ENCODE assay signal across 8 cellular contexts in the genomic region with DNA sequence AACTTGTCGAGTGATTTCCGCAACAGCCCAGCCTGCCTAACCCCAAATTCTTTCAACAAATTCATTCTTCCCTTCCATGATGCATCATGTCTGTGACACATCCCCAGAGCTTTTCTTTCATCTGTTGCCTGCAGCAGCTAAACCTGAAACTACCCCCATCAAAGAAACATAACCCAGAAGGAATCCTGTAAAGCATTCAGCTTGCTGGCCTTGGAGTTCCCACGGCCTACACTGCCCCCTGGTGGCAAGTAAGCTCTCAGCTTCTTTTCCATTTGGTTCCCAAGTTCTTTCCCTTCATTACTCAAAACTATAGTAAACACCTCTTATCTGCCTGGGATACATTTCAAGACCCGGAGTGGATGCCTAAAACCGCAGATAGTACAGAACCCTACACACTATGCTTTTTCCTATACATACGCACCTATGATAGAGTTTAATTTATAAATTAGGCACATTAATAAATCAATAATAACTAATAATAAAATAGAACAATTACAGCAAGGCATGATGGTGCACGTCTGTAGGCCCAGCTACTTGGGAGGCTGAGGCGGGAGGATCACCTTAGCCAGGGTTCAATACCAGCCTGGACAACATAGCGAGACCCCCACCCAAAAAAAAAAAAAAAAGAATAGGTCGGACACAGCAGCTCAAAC. TPM values are rescaled to one million over a fixed set of nuclear protein-coding genes. Genes with fewer than 3 reads are reported as not detected.
DNase-seq lines count a peak whose midpoint lies in the region; ATAC-seq lines count a peak whose summit lies in the region.

No MANE protein-coding gene starts in this region.

- H3K27me3 Mint-ChIP-seq in activated CD4-positive, alpha-beta memory T cell treated with anti-CD3 and anti-CD28 coated beads for 36 hours: no peaks in the 10 kb centered on the region

- H3K4me3 Mint-ChIP-seq in activated CD4-positive, alpha-beta memory T cell treated with anti-CD3 and anti-CD28 coated beads for 36 hours: no peak overlapping the region

- CTCF ChIA-PET in activated CD4-positive, alpha-beta memory T cell treated with anti-CD3 and anti-CD28 coated beads for 36 hours (lab: Charles Lee): interaction anchor here (0.5 to 11.4 kb wide), 30 partner anchors 9 to 1135 kb away, joined by 3 to 320 read pairs (median 6); a partner anchor contains a TSS

- peak in 11 of 14 donors; percentile 9 to 78 (median 40) for DNase-seq in C1 segment of cervical spinal cord (lab: John Stamatoyannopoulos, UW)
- peak; percentile 92 for DNase-seq in HPDE6-E6E7 (ENCODE audit: extremely low spot score)
- DNase-seq in NCI-H82 (lab: John Stamatoyannopoulos, UW): peak; percentile 85
- peak; percentile 86 for DNase-seq in activated CD4-positive, alpha-beta memory T cell treated with anti-CD3 and anti-CD28 coated beads for 36 hours
- DNase-seq in effector CD4-positive, alpha-beta T cell: peak; percentile 79
- DNase-seq in medulla oblongata (ENCODE audit: extremely low spot score): peak; percentile 90
- DNase-seq in stimulated activated CD8-positive, alpha-beta memory T cell treated with anti-CD3 and anti-CD28 coated beads, Interleukin-15, amount 100 ng/mL, for 1 hour (ENCODE audit: low read depth): peak; percentile 71

- POLR2A ChIA-PET in activated CD4-positive, alpha-beta memory T cell treated with anti-CD3 and anti-CD28 coated beads for 36 hours (lab: Charles Lee): interaction anchor here (1.0 to 1.6 kb wide), 6 partner anchors 9 to 72 kb away, joined by 3 to 12 read pairs (median 5); a partner anchor contains a TSS

- peak overlapping the region; percentile 64 for H3K27ac Mint-ChIP-seq in activated CD4-positive, alpha-beta memory T cell treated with anti-CD3 and anti-CD28 coated beads for 36 hours

- peaks cover 14% of the 10 kb centered on the region for H3K36me3 Mint-ChIP-seq in activated CD4-positive, alpha-beta memory T cell treated with anti-CD3 and anti-CD28 coated beads for 36 hours

- intact Hi-C loops in activated CD4-positive, alpha-beta memory T cell treated with anti-CD3 and anti-CD28 coated beads for 36 hours (cut with micrococcal nuclease): loop anchor here (1.0 to 2.0 kb wide), 3 partner anchors 56 to 81 kb away; no protein-coding TSS in a partner anchor

- H3K9me3 Mint-ChIP-seq in activated CD4-positive, alpha-beta memory T cell treated with anti-CD3 and anti-CD28 coated beads for 36 hours: no peaks in the 10 kb centered on the region

- peaks cover 20% of the 10 kb centered on the region for H3K4me1 Mint-ChIP-seq in activated CD4-positive, alpha-beta memory T cell treated with anti-CD3 and anti-CD28 coated beads for 36 hours (ENCODE audit: low read depth)

- ATAC-seq in HG03520 (IDR thresholded peaks at IDR 0.05; ENCODE audit: unreplicated experiment): no peak

RNA-seq across cellular contexts. Expression of a gene that starts 7.4 kb away (rescaled TPM):
- total RNA-seq in activated CD4-positive, alpha-beta memory T cell treated with anti-CD3 and anti-CD28 coated beads for 36 hours: 100 to 1,000 TPM; 104 to 112 TPM

RNA-seq across cellular contexts. Expression of a gene that starts 13.4 kb away (rescaled TPM):
- total RNA-seq in activated CD4-positive, alpha-beta memory T cell treated with anti-CD3 and anti-CD28 coated beads for 36 hours: 1 to 10 TPM; 3.1 to 3.7 TPM

RNA-seq across cellular contexts. Expression of a gene that starts 15.0 kb away (rescaled TPM):
- total RNA-seq in activated CD4-positive, alpha-beta memory T cell treated with anti-CD3 and anti-CD28 coated beads for 36 hours: 10 to 100 TPM; 13.5 to 15.2 TPM

RNA-seq across cellular contexts. Expression of a gene that starts 54.2 kb away (rescaled TPM):
- total RNA-seq in activated CD4-positive, alpha-beta memory T cell treated with anti-CD3 and anti-CD28 coated beads for 36 hours: 1 to 10 TPM; 2.3 TPM

RNA-seq across cellular contexts. Expression of a gene that starts 55.8 kb away (rescaled TPM):
- 10 to 100 TPM; 42.5 to 43.0 TPM for total RNA-seq in activated CD4-positive, alpha-beta memory T cell treated with anti-CD3 and anti-CD28 coated beads for 36 hours

Comparison
In these comparisons a context has a peak if more than half of its experiments do, and no peak if none do; other contexts are left out.
1. DNase-seq: peak in every context shown above with its lines; median percentile 92 in HPDE6-E6E7; 90 in medulla oblongata; 86 in activated CD4-positive, alpha-beta memory T cell treated with anti-CD3 and anti-CD28 coated beads for 36 hours; 85 in NCI-H82; 79 in effector CD4-positive, alpha-beta T cell; 71 in stimulated activated CD8-positive, alpha-beta memory T cell treated with anti-CD3 and anti-CD28 coated beads, Interleukin-15, amount 100 ng/mL, for 1 hour; 40 in C1 segment of cervical spinal cord.